ENCODE assay signal across 1 cellular context in the genomic region with DNA sequence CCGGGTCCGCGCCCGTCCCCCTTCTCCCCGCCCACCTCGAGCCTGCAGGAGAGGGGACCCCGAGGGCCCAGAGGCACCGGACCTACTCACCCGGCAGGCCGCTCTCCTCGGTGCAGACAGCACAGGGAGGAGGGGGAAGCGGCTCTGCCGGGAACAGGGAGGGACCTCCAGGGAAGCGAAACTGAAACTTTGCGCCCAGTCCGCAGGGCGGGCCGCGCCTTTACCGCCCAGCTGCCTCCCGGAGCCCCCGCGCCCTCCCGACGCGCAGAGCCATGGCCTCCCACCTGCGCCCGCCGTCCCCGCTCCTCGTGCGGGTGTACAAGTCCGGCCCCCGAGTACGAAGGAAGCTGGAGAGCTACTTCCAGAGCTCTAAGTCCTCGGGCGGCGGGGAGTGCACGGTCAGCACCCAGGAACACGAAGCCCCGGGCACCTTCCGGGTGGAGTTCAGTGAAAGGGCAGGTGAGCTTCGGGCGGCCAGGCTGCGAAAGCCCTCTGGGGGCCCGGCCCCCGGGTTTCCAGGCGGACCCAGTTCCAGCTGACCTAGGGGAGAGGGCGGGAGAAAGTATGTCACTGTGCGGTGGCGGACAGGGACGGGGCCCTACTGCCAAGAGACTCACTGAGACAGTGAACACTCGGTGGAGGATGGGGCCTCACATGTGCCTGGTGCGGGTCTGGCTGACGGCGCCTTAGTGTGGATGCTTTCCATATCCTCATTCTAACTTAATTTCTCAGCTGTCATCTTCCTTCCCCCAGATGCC.
TF ChIP-seq lines count a peak whose summit lies in the region.

A gene (plus strand): TSS at position 184 of the 758 bp plus-strand sequence. CDS start 89 bp downstream, at position 273.
A gene (minus strand): TSS at position 146 of the 758 bp plus-strand sequence. CDS start 4,680 bp downstream, outside the sequence.

TF ChIP-seq in GM12878, 131 proteins besides CTCF, POLR2A, EP300 and RAD21 (continued from another document and continues in another):
- TF ChIP-seq, protein P1, sequence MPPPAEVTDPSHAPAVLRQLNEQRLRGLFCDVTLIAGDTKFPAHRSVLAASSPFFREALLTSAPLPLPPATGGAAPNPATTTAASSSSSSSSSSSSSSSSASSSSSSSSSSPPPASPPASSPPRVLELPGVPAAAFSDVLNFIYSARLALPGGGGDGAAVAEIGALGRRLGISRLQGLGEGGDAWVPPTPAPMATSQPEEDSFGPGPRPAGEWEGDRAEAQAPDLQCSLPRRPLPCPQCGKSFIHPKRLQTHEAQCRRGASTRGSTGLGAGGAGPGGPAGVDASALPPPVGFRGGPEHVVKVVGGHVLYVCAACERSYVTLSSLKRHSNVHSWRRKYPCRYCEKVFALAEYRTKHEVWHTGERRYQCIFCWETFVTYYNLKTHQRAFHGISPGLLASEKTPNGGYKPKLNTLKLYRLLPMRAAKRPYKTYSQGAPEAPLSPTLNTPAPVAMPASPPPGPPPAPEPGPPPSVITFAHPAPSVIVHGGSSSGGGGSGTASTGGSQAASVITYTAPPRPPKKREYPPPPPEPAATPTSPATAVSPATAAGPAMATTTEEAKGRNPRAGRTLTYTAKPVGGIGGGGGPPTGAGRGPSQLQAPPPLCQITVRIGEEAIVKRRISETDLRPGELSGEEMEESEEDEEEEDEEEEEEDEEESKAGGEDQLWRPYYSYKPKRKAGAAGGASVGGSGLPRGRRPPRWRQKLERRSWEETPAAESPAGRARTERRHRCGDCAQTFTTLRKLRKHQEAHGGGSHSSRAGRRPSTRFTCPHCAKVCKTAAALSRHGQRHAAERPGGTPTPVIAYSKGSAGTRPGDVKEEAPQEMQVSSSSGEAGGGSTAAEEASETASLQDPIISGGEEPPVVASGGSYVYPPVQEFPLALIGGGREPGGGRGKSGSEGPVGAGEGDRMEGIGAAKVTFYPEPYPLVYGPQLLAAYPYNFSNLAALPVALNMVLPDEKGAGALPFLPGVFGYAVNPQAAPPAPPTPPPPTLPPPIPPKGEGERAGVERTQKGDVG (CRISPR knock-in tag; IDR thresholded peaks at IDR 0.05) = no peak
- TF ChIP-seq, protein P2, sequence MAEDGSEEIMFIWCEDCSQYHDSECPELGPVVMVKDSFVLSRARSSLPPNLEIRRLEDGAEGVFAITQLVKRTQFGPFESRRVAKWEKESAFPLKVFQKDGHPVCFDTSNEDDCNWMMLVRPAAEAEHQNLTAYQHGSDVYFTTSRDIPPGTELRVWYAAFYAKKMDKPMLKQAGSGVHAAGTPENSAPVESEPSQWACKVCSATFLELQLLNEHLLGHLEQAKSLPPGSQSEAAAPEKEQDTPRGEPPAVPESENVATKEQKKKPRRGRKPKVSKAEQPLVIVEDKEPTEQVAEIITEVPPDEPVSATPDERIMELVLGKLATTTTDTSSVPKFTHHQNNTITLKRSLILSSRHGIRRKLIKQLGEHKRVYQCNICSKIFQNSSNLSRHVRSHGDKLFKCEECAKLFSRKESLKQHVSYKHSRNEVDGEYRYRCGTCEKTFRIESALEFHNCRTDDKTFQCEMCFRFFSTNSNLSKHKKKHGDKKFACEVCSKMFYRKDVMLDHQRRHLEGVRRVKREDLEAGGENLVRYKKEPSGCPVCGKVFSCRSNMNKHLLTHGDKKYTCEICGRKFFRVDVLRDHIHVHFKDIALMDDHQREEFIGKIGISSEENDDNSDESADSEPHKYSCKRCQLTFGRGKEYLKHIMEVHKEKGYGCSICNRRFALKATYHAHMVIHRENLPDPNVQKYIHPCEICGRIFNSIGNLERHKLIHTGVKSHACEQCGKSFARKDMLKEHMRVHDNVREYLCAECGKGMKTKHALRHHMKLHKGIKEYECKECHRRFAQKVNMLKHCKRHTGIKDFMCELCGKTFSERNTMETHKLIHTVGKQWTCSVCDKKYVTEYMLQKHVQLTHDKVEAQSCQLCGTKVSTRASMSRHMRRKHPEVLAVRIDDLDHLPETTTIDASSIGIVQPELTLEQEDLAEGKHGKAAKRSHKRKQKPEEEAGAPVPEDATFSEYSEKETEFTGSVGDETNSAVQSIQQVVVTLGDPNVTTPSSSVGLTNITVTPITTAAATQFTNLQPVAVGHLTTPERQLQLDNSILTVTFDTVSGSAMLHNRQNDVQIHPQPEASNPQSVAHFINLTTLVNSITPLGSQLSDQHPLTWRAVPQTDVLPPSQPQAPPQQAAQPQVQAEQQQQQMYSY (CRISPR knock-in tag; IDR thresholded peaks at IDR 0.05) = no peak
- TF ChIP-seq SMAD1 (IDR thresholded peaks at IDR 0.05; ENCODE audit: low read depth, partially characterized antibody) (no peak), ATF7 (IDR thresholded peaks at IDR 0.05; ENCODE audit: low read depth) (peak; percentile 34; the same call in 1 of the 2 replicates), ZNF384 (IDR thresholded peaks at IDR 0.05; ENCODE audit: borderline replicate concordance, low read depth, low read length) (no peak), MYC (IDR thresholded peaks at IDR 0.05; ENCODE audit: insufficient read depth, insufficient read length, insufficient replicate concordance, low read length, severe bottlenecking) (no peak), TAF1 (IDR thresholded peaks at IDR 0.05; ENCODE audit: borderline replicate concordance, low read depth, low read length) (peak; percentile 29; the same call in 1 of the 2 replicates), CREM (IDR thresholded peaks at IDR 0.05; ENCODE audit: low read depth) (0 out of 2 replicates have a peak, but pooled peaks have one; percentile 20), KLF5 (IDR thresholded peaks at IDR 0.05; ENCODE audit: partially characterized antibody) (no peak), SIX5 (IDR thresholded peaks at IDR 0.05; ENCODE audit: low read depth, low read length, severe bottlenecking) (no peak), MXI1 (IDR thresholded peaks at IDR 0.05; ENCODE audit: low read depth, low read length) (no peak; the same call in 1 of the 2 replicates), SP1 (IDR thresholded peaks at IDR 0.05; ENCODE audit: low read depth, low read length) (no peak), ZNF274 (IDR thresholded peaks at IDR 0.05; ENCODE audit: insufficient read depth, insufficient read length) (no peak), RB1 (IDR thresholded peaks at IDR 0.05; ENCODE audit: borderline replicate concordance) (peak; percentile 70; the same call in 1 of the 2 replicates), HDAC2 (IDR thresholded peaks at IDR 0.05) (no peak), SIN3A (IDR thresholded peaks at IDR 0.05; ENCODE audit: low read depth, low read length) (peak; percentile 33; the same call in 1 of the 2 replicates), YBX1 (IDR thresholded peaks at IDR 0.05) (no peak)
- TF ChIP-seq, protein P3, sequence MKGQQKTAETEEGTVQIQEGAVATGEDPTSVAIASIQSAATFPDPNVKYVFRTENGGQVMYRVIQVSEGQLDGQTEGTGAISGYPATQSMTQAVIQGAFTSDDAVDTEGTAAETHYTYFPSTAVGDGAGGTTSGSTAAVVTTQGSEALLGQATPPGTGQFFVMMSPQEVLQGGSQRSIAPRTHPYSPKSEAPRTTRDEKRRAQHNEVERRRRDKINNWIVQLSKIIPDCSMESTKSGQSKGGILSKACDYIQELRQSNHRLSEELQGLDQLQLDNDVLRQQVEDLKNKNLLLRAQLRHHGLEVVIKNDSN (IDR thresholded peaks at IDR 0.05; ENCODE audit: borderline replicate concordance, extremely low read length, insufficient read depth, low read depth, low read length) = no peak
- TF ChIP-seq, protein P4, sequence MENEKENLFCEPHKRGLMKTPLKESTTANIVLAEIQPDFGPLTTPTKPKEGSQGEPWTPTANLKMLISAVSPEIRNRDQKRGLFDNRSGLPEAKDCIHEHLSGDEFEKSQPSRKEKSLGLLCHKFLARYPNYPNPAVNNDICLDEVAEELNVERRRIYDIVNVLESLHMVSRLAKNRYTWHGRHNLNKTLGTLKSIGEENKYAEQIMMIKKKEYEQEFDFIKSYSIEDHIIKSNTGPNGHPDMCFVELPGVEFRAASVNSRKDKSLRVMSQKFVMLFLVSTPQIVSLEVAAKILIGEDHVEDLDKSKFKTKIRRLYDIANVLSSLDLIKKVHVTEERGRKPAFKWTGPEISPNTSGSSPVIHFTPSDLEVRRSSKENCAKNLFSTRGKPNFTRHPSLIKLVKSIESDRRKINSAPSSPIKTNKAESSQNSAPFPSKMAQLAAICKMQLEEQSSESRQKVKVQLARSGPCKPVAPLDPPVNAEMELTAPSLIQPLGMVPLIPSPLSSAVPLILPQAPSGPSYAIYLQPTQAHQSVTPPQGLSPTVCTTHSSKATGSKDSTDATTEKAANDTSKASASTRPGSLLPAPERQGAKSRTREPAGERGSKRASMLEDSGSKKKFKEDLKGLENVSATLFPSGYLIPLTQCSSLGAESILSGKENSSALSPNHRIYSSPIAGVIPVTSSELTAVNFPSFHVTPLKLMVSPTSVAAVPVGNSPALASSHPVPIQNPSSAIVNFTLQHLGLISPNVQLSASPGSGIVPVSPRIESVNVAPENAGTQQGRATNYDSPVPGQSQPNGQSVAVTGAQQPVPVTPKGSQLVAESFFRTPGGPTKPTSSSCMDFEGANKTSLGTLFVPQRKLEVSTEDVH (IDR thresholded peaks at IDR 0.05; ENCODE audit: low read depth, partially characterized antibody) = no peak
- TF ChIP-seq, protein P5, sequence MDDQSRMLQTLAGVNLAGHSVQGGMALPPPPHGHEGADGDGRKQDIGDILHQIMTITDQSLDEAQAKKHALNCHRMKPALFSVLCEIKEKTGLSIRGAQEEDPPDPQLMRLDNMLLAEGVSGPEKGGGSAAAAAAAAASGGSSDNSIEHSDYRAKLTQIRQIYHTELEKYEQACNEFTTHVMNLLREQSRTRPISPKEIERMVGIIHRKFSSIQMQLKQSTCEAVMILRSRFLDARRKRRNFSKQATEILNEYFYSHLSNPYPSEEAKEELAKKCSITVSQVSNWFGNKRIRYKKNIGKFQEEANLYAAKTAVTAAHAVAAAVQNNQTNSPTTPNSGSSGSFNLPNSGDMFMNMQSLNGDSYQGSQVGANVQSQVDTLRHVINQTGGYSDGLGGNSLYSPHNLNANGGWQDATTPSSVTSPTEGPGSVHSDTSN (IDR thresholded peaks at IDR 0.05; ENCODE audit: insufficient replicate concordance, low read depth, low read length) = peak; percentile 24
- TF ChIP-seq, protein P6, sequence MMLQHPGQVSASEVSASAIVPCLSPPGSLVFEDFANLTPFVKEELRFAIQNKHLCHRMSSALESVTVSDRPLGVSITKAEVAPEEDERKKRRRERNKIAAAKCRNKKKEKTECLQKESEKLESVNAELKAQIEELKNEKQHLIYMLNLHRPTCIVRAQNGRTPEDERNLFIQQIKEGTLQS (IDR thresholded peaks at IDR 0.05; ENCODE audit: borderline replicate concordance, extremely low read depth, low read depth, low read length) = no peak
- TF ChIP-seq, protein P7, sequence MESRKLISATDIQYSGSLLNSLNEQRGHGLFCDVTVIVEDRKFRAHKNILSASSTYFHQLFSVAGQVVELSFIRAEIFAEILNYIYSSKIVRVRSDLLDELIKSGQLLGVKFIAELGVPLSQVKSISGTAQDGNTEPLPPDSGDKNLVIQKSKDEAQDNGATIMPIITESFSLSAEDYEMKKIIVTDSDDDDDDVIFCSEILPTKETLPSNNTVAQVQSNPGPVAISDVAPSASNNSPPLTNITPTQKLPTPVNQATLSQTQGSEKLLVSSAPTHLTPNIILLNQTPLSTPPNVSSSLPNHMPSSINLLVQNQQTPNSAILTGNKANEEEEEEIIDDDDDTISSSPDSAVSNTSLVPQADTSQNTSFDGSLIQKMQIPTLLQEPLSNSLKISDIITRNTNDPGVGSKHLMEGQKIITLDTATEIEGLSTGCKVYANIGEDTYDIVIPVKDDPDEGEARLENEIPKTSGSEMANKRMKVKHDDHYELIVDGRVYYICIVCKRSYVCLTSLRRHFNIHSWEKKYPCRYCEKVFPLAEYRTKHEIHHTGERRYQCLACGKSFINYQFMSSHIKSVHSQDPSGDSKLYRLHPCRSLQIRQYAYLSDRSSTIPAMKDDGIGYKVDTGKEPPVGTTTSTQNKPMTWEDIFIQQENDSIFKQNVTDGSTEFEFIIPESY (IDR thresholded peaks at IDR 0.05) = no peak
- TF ChIP-seq, protein P8, sequence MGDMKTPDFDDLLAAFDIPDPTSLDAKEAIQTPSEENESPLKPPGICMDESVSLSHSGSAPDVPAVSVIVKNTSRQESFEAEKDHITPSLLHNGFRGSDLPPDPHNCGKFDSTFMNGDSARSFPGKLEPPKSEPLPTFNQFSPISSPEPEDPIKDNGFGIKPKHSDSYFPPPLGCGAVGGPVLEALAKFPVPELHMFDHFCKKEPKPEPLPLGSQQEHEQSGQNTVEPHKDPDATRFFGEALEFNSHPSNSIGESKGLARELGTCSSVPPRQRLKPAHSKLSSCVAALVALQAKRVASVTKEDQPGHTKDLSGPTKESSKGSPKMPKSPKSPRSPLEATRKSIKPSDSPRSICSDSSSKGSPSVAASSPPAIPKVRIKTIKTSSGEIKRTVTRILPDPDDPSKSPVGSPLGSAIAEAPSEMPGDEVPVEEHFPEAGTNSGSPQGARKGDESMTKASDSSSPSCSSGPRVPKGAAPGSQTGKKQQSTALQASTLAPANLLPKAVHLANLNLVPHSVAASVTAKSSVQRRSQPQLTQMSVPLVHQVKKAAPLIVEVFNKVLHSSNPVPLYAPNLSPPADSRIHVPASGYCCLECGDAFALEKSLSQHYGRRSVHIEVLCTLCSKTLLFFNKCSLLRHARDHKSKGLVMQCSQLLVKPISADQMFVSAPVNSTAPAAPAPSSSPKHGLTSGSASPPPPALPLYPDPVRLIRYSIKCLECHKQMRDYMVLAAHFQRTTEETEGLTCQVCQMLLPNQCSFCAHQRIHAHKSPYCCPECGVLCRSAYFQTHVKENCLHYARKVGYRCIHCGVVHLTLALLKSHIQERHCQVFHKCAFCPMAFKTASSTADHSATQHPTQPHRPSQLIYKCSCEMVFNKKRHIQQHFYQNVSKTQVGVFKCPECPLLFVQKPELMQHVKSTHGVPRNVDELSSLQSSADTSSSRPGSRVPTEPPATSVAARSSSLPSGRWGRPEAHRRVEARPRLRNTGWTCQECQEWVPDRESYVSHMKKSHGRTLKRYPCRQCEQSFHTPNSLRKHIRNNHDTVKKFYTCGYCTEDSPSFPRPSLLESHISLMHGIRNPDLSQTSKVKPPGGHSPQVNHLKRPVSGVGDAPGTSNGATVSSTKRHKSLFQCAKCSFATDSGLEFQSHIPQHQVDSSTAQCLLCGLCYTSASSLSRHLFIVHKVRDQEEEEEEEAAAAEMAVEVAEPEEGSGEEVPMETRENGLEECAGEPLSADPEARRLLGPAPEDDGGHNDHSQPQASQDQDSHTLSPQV (IDR thresholded peaks at IDR 0.05) = peak; percentile 26; the same call in 1 of the 2 replicates
- TF ChIP-seq, protein P9, sequence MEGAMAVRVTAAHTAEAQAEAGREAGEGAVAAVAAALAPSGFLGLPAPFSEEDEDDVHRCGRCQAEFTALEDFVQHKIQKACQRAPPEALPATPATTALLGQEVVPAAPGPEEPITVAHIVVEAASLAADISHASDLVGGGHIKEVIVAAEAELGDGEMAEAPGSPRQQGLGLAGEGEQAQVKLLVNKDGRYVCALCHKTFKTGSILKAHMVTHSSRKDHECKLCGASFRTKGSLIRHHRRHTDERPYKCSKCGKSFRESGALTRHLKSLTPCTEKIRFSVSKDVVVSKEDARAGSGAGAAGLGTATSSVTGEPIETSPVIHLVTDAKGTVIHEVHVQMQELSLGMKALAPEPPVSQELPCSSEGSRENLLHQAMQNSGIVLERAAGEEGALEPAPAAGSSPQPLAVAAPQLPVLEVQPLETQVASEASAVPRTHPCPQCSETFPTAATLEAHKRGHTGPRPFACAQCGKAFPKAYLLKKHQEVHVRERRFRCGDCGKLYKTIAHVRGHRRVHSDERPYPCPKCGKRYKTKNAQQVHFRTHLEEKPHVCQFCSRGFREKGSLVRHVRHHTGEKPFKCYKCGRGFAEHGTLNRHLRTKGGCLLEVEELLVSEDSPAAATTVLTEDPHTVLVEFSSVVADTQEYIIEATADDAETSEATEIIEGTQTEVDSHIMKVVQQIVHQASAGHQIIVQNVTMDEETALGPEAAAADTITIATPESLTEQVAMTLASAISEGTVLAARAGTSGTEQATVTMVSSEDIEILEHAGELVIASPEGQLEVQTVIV (IDR thresholded peaks at IDR 0.05; ENCODE audit: borderline replicate concordance, partially characterized antibody) = no peak
